Comparison of ENCODE assay signal across 7 cellular contexts in genomic region chr3:23805881-23806321, GRCh38. TPM values are rescaled to one million over a fixed set of nuclear protein-coding genes. Genes with fewer than 3 reads are reported as not detected.
DNase-seq lines count a peak whose midpoint lies in the region; FAIRE-seq and TF ChIP-seq lines count a peak whose summit lies in the region.

UBE2E1 (plus strand) TSS chr3:23805955; CDS start chr3:23807270, 1,315 bp downstream.

- no peaks in the 10 kb centered on the region for H4K20me1 ChIP-seq in MM.1S (ENCODE audit: insufficient read depth, low read length)

- TF ChIP-seq CTCF in GM13976 (IDR thresholded peaks at IDR 0.05; ENCODE audit: borderline replicate concordance, control extremely low read depth, extremely low read depth, insufficient read depth, missing control alignments) (no peak), MM.1S (IDR thresholded peaks at IDR 0.05; ENCODE audit: low read length) (no peak), WI38 (IDR thresholded peaks at IDR 0.05; ENCODE audit: low read depth, low read length) (no peak), bronchial epithelial cell (IDR thresholded peaks at IDR 0.05; ENCODE audit: insufficient read depth, low read length, severe bottlenecking) (no peak)

- H3K36me3 ChIP-seq in HAP-1 (replicated peaks) (peaks cover 11% of the 10 kb centered on the region), MM.1S (replicated peaks; ENCODE audit: insufficient read depth, low read length) (no peaks in the 10 kb centered on the region), bronchial epithelial cell (ENCODE audit: control insufficient read depth, insufficient read depth, low read length) (no peaks in the 10 kb centered on the region)

- H3K9me2 ChIP-seq in MM.1S (replicated peaks; ENCODE audit: insufficient read depth, low read length), result no peaks in the 10 kb centered on the region

- no peak for FAIRE-seq in bronchial epithelial cell (lab: Jason Lieb, UNC)

- H3K4me2 ChIP-seq in MM.1S (ENCODE audit: low read depth, low read length), result peak within 1 kb of the TSS; percentile 85

- H3F3A ChIP-seq in MM.1S (ENCODE audit: insufficient read depth, low read length), result peaks cover 46% of the 10 kb centered on the region

- H3K9me3 ChIP-seq in HAP-1 (no peaks in the 10 kb centered on the region), MM.1S (replicated peaks; ENCODE audit: insufficient read depth, low read length) (no peaks in the 10 kb centered on the region)

- H3K27me3 ChIP-seq in HAP-1 (ENCODE audit: low read depth) (no peaks in the 10 kb centered on the region), MM.1S (replicated peaks; ENCODE audit: insufficient read depth, low read length) (no peaks in the 10 kb centered on the region), bronchial epithelial cell (ENCODE audit: control insufficient read depth, insufficient read depth, low read length) (no peaks in the 10 kb centered on the region)

- peak within 1 kb of the TSS; percentile 53 for H3K4me3 ChIP-seq in HAP-1
- H3K4me3 ChIP-seq in MM.1S (ENCODE audit: low read length), result peak within 1 kb of the TSS; percentile 84
- peak within 1 kb of the TSS; percentile 75 for H3K4me3 ChIP-seq in WI38 (ENCODE audit: low read depth, low read length)
- H3K4me3 ChIP-seq in bronchial epithelial cell (ENCODE audit: low read depth, low read length), result peak within 1 kb of the TSS; percentile 73

- H3K79me2 ChIP-seq in MM.1S (ENCODE audit: low read length), result peaks cover 47% of the 10 kb centered on the region

- DNase-seq in GM13976 (ENCODE audit: low spot score), result peak; percentile 89
- DNase-seq in HAP-1 (ENCODE audit: low spot score in 2 of 2), result peak; percentile 63 to 81
- DNase-seq in MM.1S, result peak; percentile 87
- DNase-seq in bronchial epithelial cell (ENCODE audit: low read depth), result peak; percentile 39
- DNase-seq in inferior parietal cortex (ENCODE audit: extremely low spot score), result peak; percentile 47
- peak; percentile 54 for DNase-seq in stimulated activated CD4-positive, alpha-beta T cell treated with anti-CD3 and anti-CD28 coated beads, Interleukin-12 subunit alpha, Interleukin-12 subunit beta, amount 100 ng/mL, for 4 hours

- peak within 1 kb of the TSS; percentile 88 for H3K9ac ChIP-seq in MM.1S (ENCODE audit: low read length)

- H3K4me1 ChIP-seq in HAP-1, result peaks cover 42% of the 10 kb centered on the region
- H3K4me1 ChIP-seq in MM.1S (ENCODE audit: low read length), result 0 out of 2 replicates have a peak, but pooled peaks cover 4% of the 10 kb centered on the region

- in situ Hi-C loops in GM13976 (cut with MboI; ENCODE audit: low sequenced_read_pairs, unreplicated experiment) (no loop called here), HAP-1 (cut with MboI; ENCODE audit: low sequenced_read_pairs) (no loop called here)

- H3K27ac ChIP-seq in MM.1S (ENCODE audit: low read length), result peak within 1 kb of the TSS; percentile 73

- H2AFZ ChIP-seq in MM.1S (ENCODE audit: low read length), result peak within 1 kb of the TSS; percentile 52; the same call in 1 of the 2 replicates

RNA-seq across cellular contexts. Expression of gene UBE2E1, which starts in this region (rescaled TPM):
- total RNA-seq in bronchial epithelial cell, result 85.4 and 124 TPM in 2 replicates

Comparison
In these comparisons a context has a peak if more than half of its experiments do, and no peak if none do; other contexts are left out.
1. Peak in every context shown above with its lines: DNase-seq, H3K4me3 ChIP-seq and H3K27ac ChIP-seq.
2. DNase-seq: peak in every context shown above with its lines; median percentile 89 in GM13976; 87 in MM.1S; 72 in HAP-1; 54 in stimulated activated CD4-positive, alpha-beta T cell treated with anti-CD3 and anti-CD28 coated beads, Interleukin-12 subunit alpha, Interleukin-12 subunit beta, amount 100 ng/mL, for 4 hours; 47 in inferior parietal cortex; 39 in bronchial epithelial cell.